ENCODE assay signal across 8 cellular contexts in the genomic region with DNA sequence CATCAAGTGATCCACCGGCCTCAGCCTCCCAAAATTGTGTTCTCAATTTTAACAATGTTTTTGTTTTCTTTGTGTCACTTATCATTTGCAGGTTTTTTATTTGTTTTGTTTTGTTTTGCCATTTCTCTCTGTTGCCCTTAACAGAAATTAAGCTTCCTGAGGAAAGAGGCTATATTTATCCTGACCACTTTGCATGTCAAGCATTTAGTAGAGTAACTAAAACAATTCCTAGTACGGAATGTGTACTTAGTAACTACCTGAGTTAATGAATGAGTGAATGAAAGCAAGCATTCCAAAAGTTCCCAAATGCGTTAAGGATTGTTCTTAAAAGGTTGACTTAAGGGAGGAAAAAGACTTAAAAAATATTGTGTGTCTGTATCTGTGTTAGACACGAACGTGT.
"Had no signal": no experiment of that assay in that cellular context is flagged by ENCODE, and none has a peak within 500 bp of the region (broad histone marks: within the 10 kb centered on the region; RNA-seq: fewer than 3 reads in every experiment).

No MANE protein-coding gene starts in this region.

- H3K36me3 ChIP-seq: HAP-1 had no signal

- ATAC-seq: HCT116 had no signal

- H3K9me3 ChIP-seq: HAP-1 had no signal

- H3K4me3 ChIP-seq: GM23248, HAP-1 had no signal

- H3K27ac ChIP-seq: GM23248 had no signal

- H3K9me3 Mint-ChIP-seq: HFFc6 had no signal

- H3K4me3 Mint-ChIP-seq: HFFc6 had no signal

- FAIRE-seq: HTR-8/SVneo had no signal

- H3K4me1 ChIP-seq: HAP-1 had no signal

- DNase-seq: GM23248, GOT3, H7, HFFc6, IMR-90 had no signal

- H3K27ac Mint-ChIP-seq: HFFc6 had no signal
